31 cellular contexts compared by ENCODE assay signal in the genomic region with DNA sequence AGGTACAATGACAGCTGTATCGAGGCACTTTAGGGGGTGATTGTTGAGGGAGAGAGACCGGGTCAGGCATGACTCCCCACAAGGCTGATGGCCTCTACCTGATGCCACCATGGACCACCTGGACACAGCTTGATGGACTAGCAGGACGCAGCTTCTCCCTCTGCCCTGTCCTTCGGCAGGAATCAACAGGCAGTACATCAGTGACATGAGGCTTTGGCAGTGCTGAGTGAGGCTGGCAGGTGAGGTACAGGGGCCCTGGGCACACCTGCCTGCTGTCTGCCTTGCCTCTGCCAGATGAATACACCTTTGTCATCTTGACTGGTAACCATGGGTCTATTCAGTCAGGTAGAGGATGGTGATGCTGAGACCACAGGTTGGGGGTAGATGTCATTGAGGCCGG. TPM values are rescaled to one million over a fixed set of nuclear protein-coding genes. Genes with fewer than 3 reads are reported as not detected.
"Had no signal": no experiment of that assay in that cellular context is flagged by ENCODE, and none has a peak within 500 bp of the region (broad histone marks: within the 10 kb centered on the region; RNA-seq: fewer than 3 reads in every experiment).

No MANE protein-coding gene starts in this region.

- ATAC-seq: left colon; left lung; lower lobe of right lung; naive thymus-derived CD8-positive, alpha-beta T cell; sciatic nerve; stimulated activated effector memory CD8-positive, alpha-beta T cell treated with anti-CD3 and anti-CD28 coated beads, Interleukin-12 subunit alpha, Interleukin-12 subunit beta, amount 100 ng/mL, for 72 hours had no signal

- H3K27me3 ChIP-seq: right atrium auricular region, uterus had no signal

- H3K9me3 ChIP-seq: left lung, lower lobe of right lung, neutrophil, right atrium auricular region, suprapubic skin, thoracic aorta, tibial artery, uterus had no signal

- H3K9me3 Mint-ChIP-seq: naive thymus-derived CD8-positive, alpha-beta T cell; nephron; neural crest cell; stimulated activated effector memory CD8-positive, alpha-beta T cell treated with anti-CD3 and anti-CD28 coated beads, Interleukin-12 subunit alpha, Interleukin-12 subunit beta, amount 100 ng/mL, for 72 hours; stimulated activated naive CD8-positive, alpha-beta T cell treated with anti-CD3 and anti-CD28 coated beads, Interleukin-15, Interleukin-2, amounts not matched to agents 100 ng/mL and 50 ng/mL, for 24 hours; type B pancreatic cell had no signal

- H3K27ac ChIP-seq: left lung, lower lobe of right lung, neutrophil, parathyroid adenoma, right atrium auricular region, skin epidermis, suprapubic skin, thoracic aorta, tibial artery, uterus had no signal

- H3K4me1 Mint-ChIP-seq: stimulated activated effector memory CD8-positive, alpha-beta T cell treated with anti-CD3 and anti-CD28 coated beads, Interleukin-12 subunit alpha, Interleukin-12 subunit beta, amount 100 ng/mL, for 72 hours had no signal

- H3K79me2 ChIP-seq: parathyroid adenoma had no signal

- H2AFZ ChIP-seq: parathyroid adenoma had no signal

- DNase-seq: hypothalamus; immature natural killer cell; kidney; left colon; left lung; lower lobe of right lung; mammary epithelial cell; mesenchymal stem cell; occipital lobe; stimulated activated CD4-positive, alpha-beta T cell treated with anti-CD3 and anti-CD28 coated beads, Interleukin-4, amount 100 ng/mL, for 24 hours; stimulated activated naive CD4-positive, alpha-beta T cell; tibial artery; uterus had no signal

- H3K4me3 Mint-ChIP-seq: immature natural killer cell; naive thymus-derived CD8-positive, alpha-beta T cell; nephron; neural crest cell; stimulated activated effector memory CD8-positive, alpha-beta T cell treated with anti-CD3 and anti-CD28 coated beads, Interleukin-12 subunit alpha, Interleukin-12 subunit beta, amount 100 ng/mL, for 72 hours; stimulated activated naive CD8-positive, alpha-beta T cell treated with anti-CD3 and anti-CD28 coated beads, Interleukin-15, Interleukin-2, amounts not matched to agents 100 ng/mL and 50 ng/mL, for 24 hours; type B pancreatic cell had no signal

- H3K4me1 ChIP-seq: parathyroid adenoma had no signal

- H3K9ac ChIP-seq: parathyroid adenoma had no signal

- H3K4me3 ChIP-seq: left lung, lower lobe of right lung, right atrium auricular region, skin epidermis, suprapubic skin, thoracic aorta, tibial artery, uterus had no signal

- H3K36me3 Mint-ChIP-seq: immature natural killer cell; naive thymus-derived CD8-positive, alpha-beta T cell; stimulated activated effector memory CD8-positive, alpha-beta T cell treated with anti-CD3 and anti-CD28 coated beads, Interleukin-12 subunit alpha, Interleukin-12 subunit beta, amount 100 ng/mL, for 72 hours; type B pancreatic cell had no signal

- H3K36me3 ChIP-seq: left lung, lower lobe of right lung, neutrophil, right atrium auricular region, suprapubic skin, thoracic aorta, tibial artery, uterus had no signal

- H3K27ac Mint-ChIP-seq: immature natural killer cell; naive thymus-derived CD8-positive, alpha-beta T cell; nephron; progenitor cell of endocrine pancreas; stimulated activated effector memory CD8-positive, alpha-beta T cell treated with anti-CD3 and anti-CD28 coated beads, Interleukin-12 subunit alpha, Interleukin-12 subunit beta, amount 100 ng/mL, for 72 hours; stimulated activated naive CD8-positive, alpha-beta T cell treated with anti-CD3 and anti-CD28 coated beads, Interleukin-15, Interleukin-2, amounts not matched to agents 100 ng/mL and 50 ng/mL, for 24 hours; type B pancreatic cell had no signal

- FAIRE-seq: islet of Langerhans, kidney had no signal

RNA-seq across cellular contexts. Expression of a gene that starts 25.3 kb away (rescaled TPM):
- total RNA-seq: lower lobe of right lung, osteocyte, pulmonary artery endothelial cell, renal cortical epithelial cell, uterus had no signal
- polyA plus RNA-seq: immature natural killer cell; naive thymus-derived CD8-positive, alpha-beta T cell had no signal
